ENCODE assay signal across 24 cellular contexts in genomic region chr2:8170954-8171353, GRCh38.
DNase-seq lines count a peak whose midpoint lies in the region; ATAC-seq and TF ChIP-seq lines count a peak whose summit lies in the region.
"Had no signal": no experiment of that assay in that cellular context is flagged by ENCODE, and none has a peak within 500 bp of the region (broad histone marks: within the 10 kb centered on the region; RNA-seq: fewer than 3 reads in every experiment).

No MANE protein-coding gene starts in this region.

- no peak for TF ChIP-seq EP300 in ovary (IDR thresholded peaks at IDR 0.05)

- no peaks in the 10 kb centered on the region for H3K36me3 ChIP-seq in GM23338 (ENCODE audit: insufficient read depth)
- H3K36me3 ChIP-seq in parathyroid adenoma (ENCODE audit: control insufficient read depth, insufficient read depth, low read length), result no peaks in the 10 kb centered on the region
- no peaks in the 10 kb centered on the region for H3K36me3 ChIP-seq in ovary
- H3K36me3 ChIP-seq: BLaER1 treated with 17β-estradiol and CSF1 and Interleukin-3, amounts not matched to agents 10 nM and 100 nM; HAP-1 had no signal

- H3K9me3 ChIP-seq in T-helper 17 cell (ENCODE audit: control insufficient read depth, low read length, poor library complexity, severe bottlenecking) (no peaks in the 10 kb centered on the region), parathyroid adenoma (ENCODE audit: control insufficient read depth, low read length) (no peaks in the 10 kb centered on the region), ovary (no peaks in the 10 kb centered on the region)
- H3K9me3 ChIP-seq: Caco-2, HAP-1 had no signal

- no peak for TF ChIP-seq CTCF in GM23338 (conservative IDR thresholded peaks at IDR 0.05; ENCODE audit: low read depth in 2 of 2)
- TF ChIP-seq CTCF in parathyroid adenoma (IDR thresholded peaks at IDR 0.05), result no peak
- no peak for TF ChIP-seq CTCF in ovary (IDR thresholded peaks at IDR 0.05)
- no peak for TF ChIP-seq CTCF in GM13976 (IDR thresholded peaks at IDR 0.05; ENCODE audit: borderline replicate concordance, control extremely low read depth, extremely low read depth, insufficient read depth, missing control alignments)

- H3K36me3 Mint-ChIP-seq in GM23338 (ENCODE audit: low read depth), result no peaks in the 10 kb centered on the region
- H3K36me3 Mint-ChIP-seq in T-helper 17 cell (ENCODE audit: low read depth), result peaks cover 5% of the 10 kb centered on the region

- TF ChIP-seq POLR2A in ovary (IDR thresholded peaks at IDR 0.05), result no peak

- no peak overlapping the region for H3K4me3 ChIP-seq in GM23338
- H3K4me3 ChIP-seq in parathyroid adenoma (ENCODE audit: low read depth, low read length), result no peak overlapping the region
- no peak overlapping the region for H3K4me3 ChIP-seq in ovary
- H3K4me3 ChIP-seq: BLaER1 treated with 17β-estradiol and CSF1 and Interleukin-3, amounts not matched to agents 10 nM and 100 nM; HAP-1 had no signal

- H3K4me1 ChIP-seq in GM23338 (ENCODE audit: insufficient read depth) (no peaks in the 10 kb centered on the region), parathyroid adenoma (peaks cover 14% of the 10 kb centered on the region), ovary (ENCODE audit: insufficient read depth) (peaks cover 20% of the 10 kb centered on the region)
- H3K4me1 ChIP-seq: Caco-2, HAP-1 had no signal

- H3K4me2 ChIP-seq in GM23338 (no peak overlapping the region), parathyroid adenoma (ENCODE audit: low read length) (no peak overlapping the region)
- H3K4me2 ChIP-seq: KMS-11 had no signal

- H3K27ac ChIP-seq in GM23338 (ENCODE audit: low read depth), result no peak overlapping the region
- no peak overlapping the region for H3K27ac ChIP-seq in parathyroid adenoma
- H3K27ac ChIP-seq in ovary, result peak overlapping the region in 1 of 2 donors; percentile 43
- H3K27ac ChIP-seq: BLaER1 treated with 17β-estradiol and CSF1 and Interleukin-3, amounts not matched to agents 10 nM and 100 nM; KMS-11; RWPE1 had no signal

- no peaks in the 10 kb centered on the region for H3F3A ChIP-seq in GM23338 (replicated peaks; ENCODE audit: low read depth)

- H3K4me1 Mint-ChIP-seq in GM23338 (peaks cover 4% of the 10 kb centered on the region), T-helper 17 cell (peaks cover 6% of the 10 kb centered on the region)

- H3K27me3 Mint-ChIP-seq in GM23338 (ENCODE audit: insufficient read depth, low read depth, poor library complexity), result no peaks in the 10 kb centered on the region
- no peaks in the 10 kb centered on the region for H3K27me3 Mint-ChIP-seq in T-helper 17 cell

- no peak for DNase-seq in GM23338 (ENCODE audit: low spot score)
- no peak for DNase-seq in T-helper 17 cell
- no peak for DNase-seq in NCI-H2107 (lab: John Stamatoyannopoulos, UW)
- no peak for DNase-seq in ovary
- no peak for DNase-seq in GM13976 (ENCODE audit: low spot score)
- DNase-seq in epidermal melanocyte (ENCODE audit: insufficient read length, low spot score), result no peak
- DNase-seq: Caco-2; CD4-positive, alpha-beta memory T cell; DMS 273 treated with DMSO at 0.1 percent for 48 hours; DND-41; GDM1; NCI-H1105; NCI-H146; NCI-H2029; NCI-H226; NCI-H510A treated with DMSO at 0.1 percent for 48 hours; NCI-H774; NK-92 treated with Interleukin-12 subunit alpha and Interleukin-12 subunit beta, amount 100 ng/mL, for 24 hours; SHP77 treated with DMSO at 0.1 percent for 48 hours had no signal

- H3K79me2 ChIP-seq in GM23338 (replicated peaks; ENCODE audit: insufficient read depth) (no peaks in the 10 kb centered on the region), parathyroid adenoma (no peaks in the 10 kb centered on the region)

- H3K9me2 ChIP-seq in GM23338 (ENCODE audit: insufficient read depth), result peaks cover 5% of the 10 kb centered on the region; the same call in 1 of the 2 replicates

- H3K27ac Mint-ChIP-seq in GM23338, result no peak overlapping the region
- peak overlapping the region; percentile 14 for H3K27ac Mint-ChIP-seq in T-helper 17 cell
- H3K27ac Mint-ChIP-seq: CD4-positive, alpha-beta memory T cell had no signal

- H4K20me1 ChIP-seq in GM23338 (replicated peaks; ENCODE audit: insufficient read depth), result no peaks in the 10 kb centered on the region
- H4K20me1 ChIP-seq: BLaER1 treated with 17β-estradiol and CSF1 and Interleukin-3, amounts not matched to agents 10 nM and 100 nM had no signal

- H2AFZ ChIP-seq in GM23338 (peak overlapping the region; percentile 89; the same call in 1 of the 2 replicates), parathyroid adenoma (peak overlapping the region; percentile 75)

- no peaks in the 10 kb centered on the region; the same call in 2 of the 3 replicates for H3K9me3 Mint-ChIP-seq in GM23338

- H3K4me3 Mint-ChIP-seq in GM23338 (no peak overlapping the region), T-helper 17 cell (no peak overlapping the region)
- H3K4me3 Mint-ChIP-seq: CD4-positive, alpha-beta memory T cell had no signal

- H3K9ac ChIP-seq in parathyroid adenoma, result no peak overlapping the region
- H3K9ac ChIP-seq: BLaER1 treated with 17β-estradiol and CSF1 and Interleukin-3, amounts not matched to agents 10 nM and 100 nM; KMS-11 had no signal

- intact Hi-C loops in ovary (cut with DNase I), result no loop called here

- ATAC-seq in GM23338 (no peak), T-helper 17 cell (no peak)

- H3K27me3 ChIP-seq in GM23338 (ENCODE audit: insufficient read depth) (no peaks in the 10 kb centered on the region), parathyroid adenoma (ENCODE audit: control insufficient read depth, insufficient read depth, low read length) (no peaks in the 10 kb centered on the region), ovary (no peaks in the 10 kb centered on the region)
- H3K27me3 ChIP-seq: BLaER1 treated with 17β-estradiol and CSF1 and Interleukin-3, amounts not matched to agents 10 nM and 100 nM had no signal

- WGBS in ovary, 3 donors, result 54 to 63% (median 62%) methylated on average over 4 of the region's 4 CpGs

- in situ Hi-C loops in GM13976 (cut with MboI; ENCODE audit: low sequenced_read_pairs, unreplicated experiment), result no loop called here

TF ChIP-seq in GM23338, 12 proteins besides CTCF, POLR2A, EP300 and RAD21 (continues in another document):
- TF ChIP-seq STAT1 (IDR thresholded peaks at IDR 0.05; ENCODE audit: unreplicated experiment) (no peak), ZNF331 (CRISPR knock-in tag; IDR thresholded peaks at IDR 0.05; ENCODE audit: low read depth) (no peak), EZH2phosphoT487 (IDR thresholded peaks at IDR 0.05; ENCODE audit: unreplicated experiment) (no peak), REST (IDR thresholded peaks at IDR 0.05; ENCODE audit: unreplicated experiment) (no peak), CREB1 (CRISPR knock-in tag; IDR thresholded peaks at IDR 0.05; ENCODE audit: low read depth) (no peak), ZNF114 (CRISPR knock-in tag; IDR thresholded peaks at IDR 0.05) (no peak)
- TF ChIP-seq, protein P1, sequence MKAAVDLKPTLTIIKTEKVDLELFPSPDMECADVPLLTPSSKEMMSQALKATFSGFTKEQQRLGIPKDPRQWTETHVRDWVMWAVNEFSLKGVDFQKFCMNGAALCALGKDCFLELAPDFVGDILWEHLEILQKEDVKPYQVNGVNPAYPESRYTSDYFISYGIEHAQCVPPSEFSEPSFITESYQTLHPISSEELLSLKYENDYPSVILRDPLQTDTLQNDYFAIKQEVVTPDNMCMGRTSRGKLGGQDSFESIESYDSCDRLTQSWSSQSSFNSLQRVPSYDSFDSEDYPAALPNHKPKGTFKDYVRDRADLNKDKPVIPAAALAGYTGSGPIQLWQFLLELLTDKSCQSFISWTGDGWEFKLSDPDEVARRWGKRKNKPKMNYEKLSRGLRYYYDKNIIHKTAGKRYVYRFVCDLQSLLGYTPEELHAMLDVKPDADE (IDR thresholded peaks at IDR 0.05), result no peak
